ENCODE assay signal across 13 cellular contexts in the genomic region with DNA sequence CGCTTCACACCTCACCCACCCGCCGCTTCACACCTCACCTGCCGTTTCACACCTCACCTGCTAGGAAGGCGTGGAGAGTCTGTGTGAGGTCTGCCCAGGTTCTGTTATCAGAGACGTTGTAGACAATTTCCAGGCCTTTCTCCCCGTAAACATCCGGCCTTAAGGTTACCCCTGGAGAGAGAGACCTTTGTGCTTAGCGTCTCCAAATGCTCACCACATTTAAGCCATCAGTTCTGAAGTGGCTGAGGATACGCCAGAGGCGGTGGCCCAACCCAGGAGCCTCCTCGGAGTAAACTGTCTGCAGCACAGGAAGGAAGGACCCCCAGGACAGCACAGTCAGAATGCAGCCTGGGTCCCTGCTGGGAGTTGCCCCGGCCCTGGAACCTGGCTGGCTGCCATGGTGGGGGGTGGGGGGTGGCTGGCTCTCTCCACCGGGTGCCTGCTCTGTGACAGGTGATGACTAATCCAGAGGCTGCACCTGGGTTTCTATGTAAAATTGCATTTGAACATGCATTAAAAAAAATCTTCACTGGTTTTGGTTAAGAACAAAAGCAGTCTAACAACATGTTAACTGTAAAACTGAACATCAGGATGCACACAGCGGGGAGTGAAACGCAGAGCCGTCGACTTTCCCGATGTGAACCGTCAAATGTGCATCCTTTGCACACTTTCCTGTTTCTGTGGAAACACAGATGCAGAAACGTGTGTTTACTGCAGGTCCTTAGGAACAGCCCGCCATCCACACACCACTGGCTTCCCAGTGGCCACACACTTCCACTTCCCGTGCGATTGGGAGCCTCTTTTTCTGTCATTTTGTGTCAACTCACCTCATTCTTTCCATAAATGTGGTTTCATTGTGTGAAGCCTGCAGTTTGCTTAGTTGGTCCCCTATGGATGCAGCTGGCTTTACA. TPM values are rescaled to one million over a fixed set of nuclear protein-coding genes. Genes with fewer than 3 reads are reported as not detected.
DNase-seq lines count a peak whose midpoint lies in the region; TF ChIP-seq lines count a peak whose summit lies in the region.
"Had no signal": no experiment of that assay in that cellular context is flagged by ENCODE, and none has a peak within 500 bp of the region (broad histone marks: within the 10 kb centered on the region; RNA-seq: fewer than 3 reads in every experiment).

No MANE protein-coding gene starts in this region.

- H3K27ac ChIP-seq in CD8-positive, alpha-beta memory T cell (ENCODE audit: low read depth, low read length) = no peak overlapping the region
- no peak overlapping the region for H3K27ac ChIP-seq in WERI-Rb-1
- no peak overlapping the region for H3K27ac ChIP-seq in OCI-LY7 (ENCODE audit: low read depth, low read length, poor library complexity, severe bottlenecking)
- H3K27ac ChIP-seq: adrenal gland, epithelial cell of prostate, RWPE1, uterus had no signal

- BruUV-seq in OCI-LY7 (replicated peaks; lab: Mats Ljungman, UMichigan) = no TSS peak

- H3K4me3 ChIP-seq in CD8-positive, alpha-beta memory T cell (ENCODE audit: low read length) = no peak overlapping the region
- H3K4me3 ChIP-seq in WERI-Rb-1 (ENCODE audit: low read depth, low read length) (no peak overlapping the region), OCI-LY7 (ENCODE audit: low read depth, low read length, poor library complexity, severe bottlenecking) (no peak overlapping the region)
- H3K4me3 ChIP-seq: adrenal gland, uterus had no signal

- H3K36me3 Mint-ChIP-seq in CD8-positive, alpha-beta memory T cell = peaks cover 0 to under 1% (median 0%) of the 10 kb centered on the region in 3 donors
- H3K36me3 Mint-ChIP-seq in mesothelial cell of epicardium = peaks cover under 1% of the 10 kb centered on the region

- H3K27me3 ChIP-seq in CD8-positive, alpha-beta memory T cell (ENCODE audit: insufficient read depth, low read length, poor library complexity, severe bottlenecking) = no peaks in the 10 kb centered on the region
- H3K27me3 ChIP-seq in WERI-Rb-1 (ENCODE audit: insufficient read depth, low read depth, severe bottlenecking) = no peaks in the 10 kb centered on the region
- H3K27me3 ChIP-seq: adrenal gland, uterus had no signal

- H3K79me2 ChIP-seq in OCI-LY7 (ENCODE audit: insufficient read depth, low read depth, low read length) = no peaks in the 10 kb centered on the region

- no peaks in the 10 kb centered on the region for H4K20me1 ChIP-seq in OCI-LY7 (ENCODE audit: insufficient read depth, low read length)

- H3K4me2 ChIP-seq in OCI-LY7 (ENCODE audit: low read length) = no peak overlapping the region

- H3K27ac Mint-ChIP-seq in CD8-positive, alpha-beta memory T cell = peak overlapping the region; percentile 68 to 91 (median 81)
- H3K27ac Mint-ChIP-seq in mesothelial cell of epicardium = peak overlapping the region; percentile 47
- H3K27ac Mint-ChIP-seq: activated CD4-positive, alpha-beta T cell treated with anti-CD3 and anti-CD28 coated beads, Interleukin-2, amount 10 ng/mL, durations not matched to agents 24 days and 14 days had no signal

- peak in 2 of 5 donors; percentile 13 to 55 for DNase-seq in CD8-positive, alpha-beta memory T cell
- DNase-seq in Daoy (ENCODE audit: low read depth) (peak; percentile 29), WERI-Rb-1 (peak; percentile 10), mesothelial cell of epicardium (ENCODE audit: low spot score in 2 of 2, unreplicated experiment in 2 of 2) (peak; percentile 16 to 36), OCI-LY7 (ENCODE audit: low spot score) (no peak), T-helper 1 cell (no peak), OCI-M2 (lab: John Stamatoyannopoulos, UW; ENCODE audit: unreplicated experiment) (no peak)
- DNase-seq: activated CD4-positive, alpha-beta T cell treated with anti-CD3 and anti-CD28 coated beads, Interleukin-2, amount 10 ng/mL, durations not matched to agents 24 days and 14 days; MV-4-11 had no signal

- POLR2A ChIA-PET in CD8-positive, alpha-beta memory T cell (lab: Charles Lee) = no interaction called here
- POLR2A ChIA-PET in OCI-LY7 (lab: Charles Lee) = no interaction called here

- no peak overlapping the region for H2AFZ ChIP-seq in OCI-LY7 (ENCODE audit: low read length)

- H3K9me3 Mint-ChIP-seq in CD8-positive, alpha-beta memory T cell = no peaks in the 10 kb centered on the region
- no peaks in the 10 kb centered on the region for H3K9me3 Mint-ChIP-seq in mesothelial cell of epicardium
- H3K9me3 Mint-ChIP-seq: activated CD4-positive, alpha-beta T cell treated with anti-CD3 and anti-CD28 coated beads, Interleukin-2, amount 10 ng/mL, durations not matched to agents 24 days and 14 days had no signal

- H3K4me3 Mint-ChIP-seq in CD8-positive, alpha-beta memory T cell = peak overlapping the region in 4 of 7 donors; percentile 19 to 52 (median 44)
- H3K4me3 Mint-ChIP-seq in mesothelial cell of epicardium = no peak overlapping the region
- H3K4me3 Mint-ChIP-seq: activated CD4-positive, alpha-beta T cell treated with anti-CD3 and anti-CD28 coated beads, Interleukin-2, amount 10 ng/mL, durations not matched to agents 24 days and 14 days had no signal

- H3K9me3 ChIP-seq in CD8-positive, alpha-beta memory T cell (ENCODE audit: low read length) = no peaks in the 10 kb centered on the region
- H3K9me3 ChIP-seq in WERI-Rb-1 (ENCODE audit: severe bottlenecking) (no peaks in the 10 kb centered on the region), OCI-LY7 (ENCODE audit: low read length) (no peaks in the 10 kb centered on the region)
- H3K9me3 ChIP-seq: adrenal gland, uterus had no signal

- H3K27me3 Mint-ChIP-seq in CD8-positive, alpha-beta memory T cell = no peaks in the 10 kb centered on the region
- H3K27me3 Mint-ChIP-seq in mesothelial cell of epicardium (ENCODE audit: low read depth) = no peaks in the 10 kb centered on the region
- H3K27me3 Mint-ChIP-seq: activated CD4-positive, alpha-beta T cell treated with anti-CD3 and anti-CD28 coated beads, Interleukin-2, amount 10 ng/mL, durations not matched to agents 24 days and 14 days had no signal

- TF ChIP-seq CTCF in WERI-Rb-1 (IDR thresholded peaks at IDR 0.05; ENCODE audit: low read depth, low read length) = no peak
- no peak for TF ChIP-seq CTCF in mesothelial cell of epicardium (IDR thresholded peaks at IDR 0.05; ENCODE audit: unreplicated experiment)
- TF ChIP-seq CTCF in OCI-LY7 (conservative IDR thresholded peaks at IDR 0.05; ENCODE audit: low read length) = no peak

- CTCF ChIA-PET in CD8-positive, alpha-beta memory T cell (lab: Charles Lee) = no interaction called here
- CTCF ChIA-PET in OCI-LY7 (lab: Charles Lee; ENCODE audit: unreplicated experiment) = no interaction called here

- no peaks in the 10 kb centered on the region for H3K9me2 ChIP-seq in OCI-LY7 (ENCODE audit: insufficient read depth, low read length)

- H3K4me1 ChIP-seq in CD8-positive, alpha-beta memory T cell (ENCODE audit: insufficient read depth, low read length) = peaks cover 8% of the 10 kb centered on the region
- no peaks in the 10 kb centered on the region for H3K4me1 ChIP-seq in OCI-LY7 (ENCODE audit: insufficient read depth, low read length, poor library complexity, severe bottlenecking)
- H3K4me1 ChIP-seq: adrenal gland, uterus had no signal

- H3K4me1 Mint-ChIP-seq in CD8-positive, alpha-beta memory T cell = peaks cover 10 to 13% (median 13%) of the 10 kb centered on the region in 3 donors
- peaks cover 3% of the 10 kb centered on the region for H3K4me1 Mint-ChIP-seq in mesothelial cell of epicardium
- H3K4me1 Mint-ChIP-seq: activated CD4-positive, alpha-beta T cell treated with anti-CD3 and anti-CD28 coated beads, Interleukin-2, amount 10 ng/mL, durations not matched to agents 24 days and 14 days had no signal

- intact Hi-C loops in OCI-LY7 (cut with micrococcal nuclease; ENCODE audit: unreplicated experiment) = no loop called here

- no peaks in the 10 kb centered on the region for H3K36me3 ChIP-seq in CD8-positive, alpha-beta memory T cell (ENCODE audit: insufficient read depth, low read length)
- no peaks in the 10 kb centered on the region; the same call in 1 of the 2 replicates for H3K36me3 ChIP-seq in WERI-Rb-1
- H3K36me3 ChIP-seq in OCI-LY7 (ENCODE audit: insufficient read depth, low read length) = no peaks in the 10 kb centered on the region
- H3K36me3 ChIP-seq: adrenal gland, uterus had no signal

RNA-seq across cellular contexts. Expression of gene ATP4B, which starts 4.5 kb away (rescaled TPM):
- total RNA-seq in CD8-positive, alpha-beta memory T cell = not detected
- polyA plus RNA-seq in CD8-positive, alpha-beta memory T cell = not detected
- total RNA-seq in Daoy (2014; rRNA removed; shearing (Covaris generic)) = not detected in 2 replicates
- not detected in 3 replicates for total RNA-seq in mesothelial cell of epicardium
- total RNA-seq in OCI-LY7 (2014; rRNA removed; shearing (Covaris generic)) = not detected in 2 replicates
- total RNA-seq in OCI-LY7 (2022) = not detected in 2 replicates
- total RNA-seq: activated CD4-positive, alpha-beta T cell treated with anti-CD3 and anti-CD28 coated beads, Interleukin-2, amount 10 ng/mL, durations not matched to agents 24 days and 14 days; adrenal gland had no signal
- polyA plus RNA-seq: adrenal gland had no signal

RNA-seq across cellular contexts. Expression of gene GRK1, which starts 13.5 kb away (rescaled TPM):
- not detected for total RNA-seq in CD8-positive, alpha-beta memory T cell
- not detected for polyA plus RNA-seq in CD8-positive, alpha-beta memory T cell
- total RNA-seq in Daoy (2014; rRNA removed; shearing (Covaris generic)) = not detected in 2 replicates
- 0.20 to 0.41 TPM (median 0.34 TPM) in 3 replicates for total RNA-seq in mesothelial cell of epicardium
- not detected in 2 replicates for total RNA-seq in OCI-LY7 (2014; rRNA removed; shearing (Covaris generic))
- not detected in 2 replicates for total RNA-seq in OCI-LY7 (2022)

Comparison
In these comparisons a context has a peak if more than half of its experiments do, and no peak if none do; other contexts are left out.
1. DNase-seq: peak in Daoy (single experiment), WERI-Rb-1 (single experiment) and mesothelial cell of epicardium (2 of 2); none in OCI-LY7 (single experiment), T-helper 1 cell (0 of 5) and OCI-M2 (single experiment).